ENCODE assay signal across 28 cellular contexts in genomic region chr20:17399303-17399985, GRCh38.
"Had no signal": no experiment of that assay in that cellular context is flagged by ENCODE, and none has a peak within 500 bp of the region (broad histone marks: within the 10 kb centered on the region; RNA-seq: fewer than 3 reads in every experiment).

No MANE protein-coding gene starts in this region.

- H3K79me2 ChIP-seq: parathyroid adenoma had no signal

- H3K9ac ChIP-seq: parathyroid adenoma had no signal

- H3K4me1 Mint-ChIP-seq: natural killer cell had no signal

- H3K36me3 ChIP-seq: esophagus squamous epithelium, heart right ventricle, lower lobe of right lung, stomach, thyroid gland, vagina had no signal

- H3K27me3 ChIP-seq: esophagus squamous epithelium, stomach, thyroid gland, vagina had no signal

- H3K4me3 ChIP-seq: coronary artery, esophagus squamous epithelium, heart right ventricle, lower lobe of right lung, smooth muscle cell, stomach, thyroid gland, vagina had no signal

- H3K36me3 Mint-ChIP-seq: natural killer cell had no signal

- H3K27ac ChIP-seq: coronary artery, esophagus squamous epithelium, heart right ventricle, lower lobe of right lung, parathyroid adenoma, stomach, thyroid gland, vagina had no signal

- FAIRE-seq: endometrium had no signal

- H3K27ac Mint-ChIP-seq: effector memory CD8-positive, alpha-beta T cell; natural killer cell; progenitor cell of endocrine pancreas had no signal

- ATAC-seq: effector memory CD8-positive, alpha-beta T cell; heart right ventricle; left ventricle myocardium superior; lower lobe of right lung; natural killer cell; sciatic nerve had no signal

- H3K4me2 ChIP-seq: smooth muscle cell had no signal

- H3K4me1 ChIP-seq: heart right ventricle, lower lobe of right lung, stomach, thyroid gland, vagina had no signal

- H3K4me3 Mint-ChIP-seq: effector memory CD8-positive, alpha-beta T cell; natural killer cell; neural crest cell had no signal

- DNase-seq: dermis blood vessel endothelial cell; effector memory CD8-positive, alpha-beta T cell; erythroblast; esophagus squamous epithelium; foreskin melanocyte; glutamatergic neuron; heart right ventricle; hippocampal formation; islet precursor cell; left ventricle myocardium superior; lower lobe of right lung; natural killer cell; stimulated activated CD4-positive, alpha-beta T cell treated with anti-CD3 and anti-CD28 coated beads, Interleukin-12 subunit alpha, Interleukin-12 subunit beta, amount 100 ng/mL, for 4 hours; stimulated activated CD4-positive, alpha-beta T cell treated with anti-CD3 and anti-CD28 coated beads, Interleukin-1b, Interleukin-23, amount 100 ng/mL, for 48 hours; stimulated activated CD4-positive, alpha-beta T cell treated with anti-CD3 and anti-CD28 coated beads, Interleukin-4, amount 100 ng/mL, for 1 hour; stimulated activated CD8-positive, alpha-beta memory T cell treated with anti-CD3 and anti-CD28 coated beads, Interleukin-4, amount 100 ng/mL, for 48 hours; stimulated activated naive CD4-positive, alpha-beta T cell treated with Interleukin-2 at 50 U/mL for 16 hours; stomach; thyroid gland; trophoblast cell had no signal

- H2AFZ ChIP-seq: parathyroid adenoma had no signal

- H3K9me3 Mint-ChIP-seq: effector memory CD8-positive, alpha-beta T cell; natural killer cell; neural crest cell had no signal

- H3K9me3 ChIP-seq: esophagus squamous epithelium, lower lobe of right lung, thyroid gland, vagina had no signal
